Comparison of ENCODE assay signal across 11 cellular contexts in genomic region chr13:45695198-45695730, GRCh38. TPM values are rescaled to one million over a fixed set of nuclear protein-coding genes. Genes with fewer than 3 reads are reported as not detected.
DNase-seq lines count a peak whose midpoint lies in the region; ATAC-seq and TF ChIP-seq lines count a peak whose summit lies in the region.
"Had no signal": no experiment of that assay in that cellular context is flagged by ENCODE, and none has a peak within 500 bp of the region (broad histone marks: within the 10 kb centered on the region; RNA-seq: fewer than 3 reads in every experiment).

No MANE protein-coding gene starts in this region.

- no peak overlapping the region for H3K4me3 ChIP-seq in endodermal cell (ENCODE audit: low read length)
- H3K4me3 ChIP-seq: spleen had no signal

- no peak overlapping the region for H3K9ac ChIP-seq in endodermal cell (ENCODE audit: extremely low read depth, low read length, poor library complexity, severe bottlenecking)

- DNase-seq in AML-193 (lab: John Stamatoyannopoulos, UW) (peak; percentile 95 to 96), endodermal cell (no peak), GM03348 (ENCODE audit: low spot score) (no peak), left colon (no peak), DMS53 (lab: John Stamatoyannopoulos, UW) (no peak)
- peak; percentile 45 for DNase-seq in T-helper 2 cell treated with Interferon-gamma antibody and Interleukin-4, amounts not matched to agents 5 μg/mL and 100 μg/mL, for 36 hours (ENCODE audit: low spot score)
- DNase-seq: activated CD8-positive, alpha-beta memory T cell treated with anti-CD3 and anti-CD28 coated beads for 24 hours; NCI-H446; spleen had no signal

- H3K9me3 ChIP-seq in endodermal cell (ENCODE audit: control insufficient read depth, low read length), result peaks cover 17% of the 10 kb centered on the region

- TF ChIP-seq CTCF in endodermal cell (conservative IDR thresholded peaks at IDR 0.05), result no peak

- no peaks in the 10 kb centered on the region for H3K9me3 Mint-ChIP-seq in T-helper 2 cell treated with Interferon-gamma antibody and Interleukin-4, amounts not matched to agents 5 μg/mL and 100 μg/mL, for 36 hours
- H3K9me3 Mint-ChIP-seq in endodermal cell, result peaks cover 19% of the 10 kb centered on the region

- peak overlapping the region; percentile 50 for H3K27ac Mint-ChIP-seq in T-helper 2 cell treated with Interferon-gamma antibody and Interleukin-4, amounts not matched to agents 5 μg/mL and 100 μg/mL, for 36 hours
- H3K27ac Mint-ChIP-seq in endodermal cell, result no peak overlapping the region

- 88 to 96% methylated on average over 5 of the region's 5 CpGs for WGBS in endodermal cell (ENCODE audit: insufficient coverage in 1 of 2, insufficient read length in 1 of 2), 2 experiments

- H3K27me3 ChIP-seq in endodermal cell (ENCODE audit: control insufficient read depth, insufficient read depth, low read length, poor library complexity, severe bottlenecking), result no peaks in the 10 kb centered on the region
- H3K27me3 ChIP-seq: spleen had no signal

- peak overlapping the region; percentile 3 for H3K4me3 Mint-ChIP-seq in T-helper 2 cell treated with Interferon-gamma antibody and Interleukin-4, amounts not matched to agents 5 μg/mL and 100 μg/mL, for 36 hours
- H3K4me3 Mint-ChIP-seq in endodermal cell, result no peak overlapping the region

- no peaks in the 10 kb centered on the region for H3K36me3 Mint-ChIP-seq in T-helper 2 cell treated with Interferon-gamma antibody and Interleukin-4, amounts not matched to agents 5 μg/mL and 100 μg/mL, for 36 hours (ENCODE audit: low read depth)
- peaks cover 7% of the 10 kb centered on the region for H3K36me3 Mint-ChIP-seq in endodermal cell (ENCODE audit: low read depth)

- peaks cover 8% of the 10 kb centered on the region for H3K4me1 ChIP-seq in endodermal cell (ENCODE audit: control insufficient read depth, insufficient read depth, low read length)

- no peaks in the 10 kb centered on the region for H3K36me3 ChIP-seq in endodermal cell (ENCODE audit: control insufficient read depth, insufficient read depth, low read length)
- H3K36me3 ChIP-seq: spleen had no signal

- no peak overlapping the region for H3K27ac ChIP-seq in endodermal cell (ENCODE audit: low read depth, low read length)
- H3K27ac ChIP-seq: spleen had no signal

- intact Hi-C loops in left colon (cut with DNase I, micrococcal nuclease), result no loop called here

- peak; percentile 54 for ATAC-seq in GM18907 (IDR thresholded peaks at IDR 0.05; ENCODE audit: unreplicated experiment)
- ATAC-seq in HG03045 (IDR thresholded peaks at IDR 0.05; ENCODE audit: unreplicated experiment), result peak; percentile 40
- ATAC-seq in left colon, result no peak

- H3K27me3 Mint-ChIP-seq in T-helper 2 cell treated with Interferon-gamma antibody and Interleukin-4, amounts not matched to agents 5 μg/mL and 100 μg/mL, for 36 hours (ENCODE audit: low read depth), result no peaks in the 10 kb centered on the region
- no peaks in the 10 kb centered on the region for H3K27me3 Mint-ChIP-seq in endodermal cell (ENCODE audit: insufficient read depth)

- peaks cover 10% of the 10 kb centered on the region for H3K4me1 Mint-ChIP-seq in T-helper 2 cell treated with Interferon-gamma antibody and Interleukin-4, amounts not matched to agents 5 μg/mL and 100 μg/mL, for 36 hours (ENCODE audit: low read depth)
- peaks cover 22% of the 10 kb centered on the region for H3K4me1 Mint-ChIP-seq in endodermal cell

RNA-seq across cellular contexts. Expression of gene CBY2, which starts 6.9 kb away (rescaled TPM):
- total RNA-seq in endodermal cell (not detected), left colon (under 1 TPM in 1 of 2 donors, not detected in 1; 0.31 TPM)
- polyA plus RNA-seq in endodermal cell (2013, experiment 1 of 2), result not detected
- polyA plus RNA-seq in endodermal cell (2013, experiment 2 of 2), result not detected
- polyA plus RNA-seq: spleen had no signal

Comparison
In these comparisons a context has a peak if more than half of its experiments do, and no peak if none do; other contexts are left out.
1. DNase-seq: peak in AML-193 (2 of 2) and T-helper 2 cell treated with Interferon-gamma antibody and Interleukin-4, amounts not matched to agents 5 μg/mL and 100 μg/mL, for 36 hours (single experiment); none in endodermal cell (single experiment), GM03348 (single experiment), left colon (0 of 2) and DMS53 (single experiment).